ENCODE assay signal across 18 cellular contexts in genomic region chr10:80167471-80167870, GRCh38. TPM values are rescaled to one million over a fixed set of nuclear protein-coding genes. Genes with fewer than 3 reads are reported as not detected.
DNase-seq lines count a peak whose midpoint lies in the region; ATAC-seq, FAIRE-seq and TF ChIP-seq lines count a peak whose summit lies in the region.
"Had no signal": no experiment of that assay in that cellular context is flagged by ENCODE, and none has a peak within 500 bp of the region (broad histone marks: within the 10 kb centered on the region; RNA-seq: fewer than 3 reads in every experiment).

No MANE protein-coding gene starts in this region.

- no peaks in the 10 kb centered on the region for H3K4me1 ChIP-seq in HepG2 (ENCODE audit: insufficient read depth, low read length)
- H3K4me1 ChIP-seq in right lobe of liver: no peaks in the 10 kb centered on the region
- H3K4me1 ChIP-seq in esophagus squamous epithelium: peaks cover 30 to 100% (median 85%) of the 10 kb centered on the region in 3 donors
- peaks cover 23% of the 10 kb centered on the region for H3K4me1 ChIP-seq in prostate gland (replicated peaks)
- H3K4me1 ChIP-seq in vagina: peaks cover 85% of the 10 kb centered on the region
- H3K4me1 ChIP-seq in pancreas: peaks cover 0 to 3% (median 0%) of the 10 kb centered on the region in 3 donors

- H3K36me3 ChIP-seq in HepG2 (replicated peaks in 1 of 2; ENCODE audit: control insufficient read depth in 1 of 2, insufficient read depth in 2 of 2, low read length in 2 of 2) (peaks cover 8 to 31% of the 10 kb centered on the region in 2 experiments; a peak in 4 of 5 replicates), right lobe of liver (peaks cover 0 to 52% (median 6%) of the 10 kb centered on the region in 4 donors), esophagus squamous epithelium (peaks cover 4 to 99% (median 11%) of the 10 kb centered on the region in 3 donors), prostate gland (no peaks in the 10 kb centered on the region), vagina (peaks cover 0 to 29% of the 10 kb centered on the region in 2 donors), pancreas (peaks cover 4 to 43% (median 22%) of the 10 kb centered on the region in 3 donors)

- H3K9me3 ChIP-seq in HepG2 (ENCODE audit: low read length): no peaks in the 10 kb centered on the region
- H3K9me3 ChIP-seq in right lobe of liver: no peaks in the 10 kb centered on the region
- H3K9me3 ChIP-seq in esophagus squamous epithelium: no peaks in the 10 kb centered on the region
- H3K9me3 ChIP-seq in prostate gland: no peaks in the 10 kb centered on the region
- no peaks in the 10 kb centered on the region for H3K9me3 ChIP-seq in vagina
- H3K9me3 ChIP-seq in pancreas: no peaks in the 10 kb centered on the region

- H3K27ac ChIP-seq in HepG2 (ENCODE audit: extremely low read length, insufficient read depth, low read length) (no peak overlapping the region), right lobe of liver (no peak overlapping the region), esophagus squamous epithelium (peak overlapping the region in 3 of 4 donors; percentile 68 to 76 (median 71)), prostate gland (peak overlapping the region; percentile 66 to 89), vagina (peak overlapping the region; percentile 67), pancreas (no peak overlapping the region)
- H3K27ac ChIP-seq: VCaP had no signal

- CTCF ChIA-PET in HepG2 (lab: Yijun Ruan, JAX; ENCODE audit: low intra/inter-chr PET ratio, low total read pairs): no interaction called here

- ATAC-seq in HepG2 (no peak), right lobe of liver (no peak), pancreas (no peak)

- TF ChIP-seq EP300 in HepG2 (IDR thresholded peaks at IDR 0.05; ENCODE audit: low read depth in 2 of 2, low read length in 2 of 2) (no peak), HepG2 (CRISPR knock-in tag; IDR thresholded peaks at IDR 0.05; ENCODE audit: borderline replicate concordance) (no peak)

- 100% methylated on average over 2 of the region's 4 CpGs for WGBS in HepG2 (ENCODE audit: low lambda C conversion rate)
- WGBS in right lobe of liver (ENCODE audit: insufficient coverage, low coverage, low lambda C conversion rate, missing lambda C conversion rate): no CpG with 5 or more reads among the region's 4 CpGs
- WGBS in esophagus squamous epithelium, 2 donors: 81% methylated on average over 4 of the region's 4 CpGs; no CpG with 5 or more reads in 1 of the 2 donors
- 92% methylated on average over 4 of the region's 4 CpGs for WGBS in prostate gland
- WGBS in pancreas, 2 donors: 87 to 89% methylated on average over 4 of the region's 4 CpGs

- TF ChIP-seq RAD21 in HepG2 (CRISPR knock-in tag; IDR thresholded peaks at IDR 0.05): no peak

- no peaks in the 10 kb centered on the region for H3K79me2 ChIP-seq in HepG2 (ENCODE audit: insufficient read depth, low read length)

- H3K4me3 ChIP-seq in HepG2 (replicated peaks in 1 of 3; ENCODE audit: insufficient read depth in 1 of 3, low read depth in 2 of 3, low read length in 3 of 3) (no peak overlapping the region), right lobe of liver (no peak overlapping the region), esophagus squamous epithelium (no peak overlapping the region), prostate gland (no peak overlapping the region), vagina (no peak overlapping the region), pancreas (no peak overlapping the region)

- POLR2A ChIA-PET in HepG2 (lab: Yijun Ruan, JAX): no interaction called here

- FAIRE-seq in HepG2 (lab: Jason Lieb, UNC): no peak
- FAIRE-seq in pancreas (lab: Jason Lieb, UNC): no peak

- no peak overlapping the region for H3K4me2 ChIP-seq in HepG2 (ENCODE audit: low read depth, low read length)

- intact Hi-C loops in HepG2 (cut with micrococcal nuclease; ENCODE audit: unreplicated experiment): no loop called here
- intact Hi-C loops in right lobe of liver (cut with DNase I): no loop called here
- intact Hi-C loops in esophagus squamous epithelium (cut with DNase I): no loop called here
- intact Hi-C loops in prostate gland (cut with DNase I): no loop called here
- intact Hi-C loops in vagina (cut with DNase I): no loop called here
- intact Hi-C loops in pancreas (cut with DNase I): no loop called here

- no peak overlapping the region for H2AFZ ChIP-seq in HepG2 (ENCODE audit: low read length)

- no TSS peak for BruUV-seq in HepG2 (replicated peaks; lab: Mats Ljungman, UMichigan)

- no peak for TF ChIP-seq POLR2A in HepG2 (IDR thresholded peaks at IDR 0.05; ENCODE audit: insufficient read depth in 1 of 2, low read depth in 2 of 2, low read length in 2 of 2)
- TF ChIP-seq POLR2A in right lobe of liver (IDR thresholded peaks at IDR 0.05): no peak
- TF ChIP-seq POLR2A in esophagus squamous epithelium (IDR thresholded peaks at IDR 0.05): no peak
- no peak for TF ChIP-seq POLR2A in prostate gland (IDR thresholded peaks at IDR 0.05)
- TF ChIP-seq POLR2A in vagina (IDR thresholded peaks at IDR 0.05): no peak

- no peak for DNase-seq in HepG2 (ENCODE audit: low spot score)
- no peak for DNase-seq in right lobe of liver
- no peak for DNase-seq in esophagus squamous epithelium (lab: John Stamatoyannopoulos, UW)
- DNase-seq in prostate gland (ENCODE audit: low spot score): no peak
- DNase-seq in vagina (ENCODE audit: extremely low spot score in 2 of 2): no peak
- no peak for DNase-seq in KBM-7
- no peak for DNase-seq in pancreas
- DNase-seq in GM19240 (ENCODE audit: insufficient read length, low spot score): no peak
- DNase-seq: activated CD8-positive, alpha-beta memory T cell treated with anti-CD3 and anti-CD28 coated beads for 24 hours; activated effector memory CD4-positive, alpha-beta T cell treated with Interleukin-2 at 50 U/mL for 16 hours; dermis blood vessel endothelial cell; naive B cell; NCI-H2171; stimulated activated CD4-positive, alpha-beta T cell treated with anti-CD3 and anti-CD28 coated beads, Interleukin-15, amount 100 ng/mL, for 24 hours; T-helper 1 cell had no signal

- H3K27me3 ChIP-seq in HepG2 (ENCODE audit: control insufficient read depth in 1 of 2, insufficient read depth in 2 of 2, low read length in 2 of 2) (no peaks in the 10 kb centered on the region), right lobe of liver (no peaks in the 10 kb centered on the region), esophagus squamous epithelium (no peaks in the 10 kb centered on the region), prostate gland (replicated peaks; ENCODE audit: insufficient read depth) (no peaks in the 10 kb centered on the region), vagina (no peaks in the 10 kb centered on the region), pancreas (no peaks in the 10 kb centered on the region)

- H3K9ac ChIP-seq in HepG2 (ENCODE audit: insufficient read depth, low read depth, low read length): no peak overlapping the region

- TF ChIP-seq CTCF in HepG2 (CRISPR knock-in tag; IDR thresholded peaks at IDR 0.05): no peak
- no peak for TF ChIP-seq CTCF in right lobe of liver (IDR thresholded peaks at IDR 0.05)
- TF ChIP-seq CTCF in esophagus squamous epithelium (IDR thresholded peaks at IDR 0.05): no peak
- no peak for TF ChIP-seq CTCF in prostate gland (IDR thresholded peaks at IDR 0.05)
- TF ChIP-seq CTCF in vagina (IDR thresholded peaks at IDR 0.05): no peak
- TF ChIP-seq CTCF in pancreas (IDR thresholded peaks at IDR 0.05): no peak

- in situ Hi-C loops in HepG2 (cut with HindIII; ENCODE audit: extremely low pct_ligation_motif_present, low pct_unique_long_range_greater_than_20kb) (no loop called here), KBM-7 (cut with MboI; ENCODE audit: low pct_unique_long_range_greater_than_20kb, low sequenced_read_pairs) (no loop called here)

- no peaks in the 10 kb centered on the region for H4K20me1 ChIP-seq in HepG2 (ENCODE audit: insufficient read depth, low read length)

RNA-seq across cellular contexts. Expression of gene PLAC9, which starts 34.9 kb away (rescaled TPM):
- total RNA-seq in HepG2 (2016; rRNA removed; fragmentation: Illumina TruSeq; extraction: Trizol): not detected in 2 replicates
- not detected in 2 replicates for total RNA-seq in HepG2 (2016; cell fraction: cytosol; rRNA removed; fragmentation: Illumina TruSeq; extraction: Trizol; ENCODE audit: low read depth)
- total RNA-seq in HepG2 (2016; cell fraction: insoluble cytoplasmic fraction; rRNA removed; fragmentation: Illumina TruSeq; extraction: Trizol): not detected in 2 replicates
- total RNA-seq in HepG2 (2016; cell fraction: membrane; rRNA removed; fragmentation: Illumina TruSeq; extraction: Trizol): not detected in 2 replicates
- total RNA-seq in HepG2 (2016; cell fraction: nucleus; rRNA removed; fragmentation: Illumina TruSeq; extraction: Trizol): not detected in 2 replicates
- not detected in 2 replicates for polyA plus RNA-seq in HepG2 (2011; rRNA removed)
- not detected in 2 replicates for polyA plus RNA-seq in HepG2 (2011; cell fraction: cytosol; rRNA removed)
- polyA plus RNA-seq in HepG2 (2011; cell fraction: nucleus; rRNA removed): not detected in 2 replicates
- not detected in 2 replicates for polyA plus RNA-seq in HepG2 (2012)
- polyA plus RNA-seq in HepG2 (2016; cell fraction: cytosol; fragmentation: Illumina TruSeq; extraction: Trizol; ENCODE audit: low read depth): not detected in 2 replicates
- not detected in 2 replicates for polyA plus RNA-seq in HepG2 (2016; cell fraction: insoluble cytoplasmic fraction; fragmentation: Illumina TruSeq; extraction: Trizol; ENCODE audit: low read depth)
- polyA plus RNA-seq in HepG2 (2016; cell fraction: membrane; fragmentation: Illumina TruSeq; extraction: Trizol; ENCODE audit: low read depth): not detected in 2 replicates
- not detected in 2 replicates for polyA plus RNA-seq in HepG2 (2016; cell fraction: nucleus; fragmentation: Illumina TruSeq; extraction: Trizol; ENCODE audit: insufficient read depth, low read depth)
- polyA minus RNA-seq in HepG2 (2011; rRNA and poly(A)+ RNA removed; ENCODE audit: low replicate concordance): not detected in 2 replicates
- not detected in 2 replicates for polyA minus RNA-seq in HepG2 (2011; cell fraction: cytosol; rRNA and poly(A)+ RNA removed)
- not detected in 2 replicates for polyA minus RNA-seq in HepG2 (2011; cell fraction: nucleus; rRNA and poly(A)+ RNA removed)
- total RNA-seq in right lobe of liver: 1 to 10 TPM in 4 of 6 experiments, under 1 TPM in 1, not detected in 1; 0.78 to 3.9 (median 2.2) TPM
- 10 to 100 TPM in 1 of 4 donors, 1 to 10 TPM in 3; 2.7 to 22.1 (median 3.0) TPM for total RNA-seq in esophagus squamous epithelium
- total RNA-seq in prostate gland: 10 to 100 TPM in 1 of 2 donors, 1 to 10 TPM in 1; 8.9 to 14.7 TPM
- 61.4 TPM for total RNA-seq in vagina
- 1 to 10 TPM in 4 of 6 donors, under 1 TPM in 2; 0.63 to 6.7 (median 2.8) TPM for total RNA-seq in pancreas
- 10 to 100 TPM in 1 of 2 donors, 1 to 10 TPM in 1; 7.6 to 14.6 TPM for polyA plus RNA-seq in pancreas
- total RNA-seq: epithelial cell of proximal tubule, LHCN-M2 had no signal

RNA-seq across cellular contexts. Expression of gene ANXA11, which starts 37.9 kb away (rescaled TPM):
- total RNA-seq in HepG2 (2016; rRNA removed; fragmentation: Illumina TruSeq; extraction: Trizol) (51.5 and 63.3 TPM in 2 replicates), right lobe of liver (100 to 1,000 TPM in 1 of 6 experiments, 10 to 100 TPM in 5; 41.7 to 100 (median 55.6) TPM), esophagus squamous epithelium (100 to 1,000 TPM; 131 to 243 (median 163) TPM), prostate gland (100 to 1,000 TPM; 158 to 174 TPM), vagina (101 TPM), pancreas (100 to 1,000 TPM in 2 of 6 donors, 10 to 100 TPM in 4; 74.0 to 140 (median 91.8) TPM)
- total RNA-seq in HepG2 (2016; cell fraction: cytosol; rRNA removed; fragmentation: Illumina TruSeq; extraction: Trizol; ENCODE audit: low read depth): 20.4 and 29.6 TPM in 2 replicates
- 51.1 and 56.9 TPM in 2 replicates for total RNA-seq in HepG2 (2016; cell fraction: insoluble cytoplasmic fraction; rRNA removed; fragmentation: Illumina TruSeq; extraction: Trizol)
- 45.4 and 46.0 TPM in 2 replicates for total RNA-seq in HepG2 (2016; cell fraction: membrane; rRNA removed; fragmentation: Illumina TruSeq; extraction: Trizol)
- 31.2 and 33.7 TPM in 2 replicates for total RNA-seq in HepG2 (2016; cell fraction: nucleus; rRNA removed; fragmentation: Illumina TruSeq; extraction: Trizol)
- polyA plus RNA-seq in HepG2 (2011; rRNA removed) (27.4 and 30.6 TPM in 2 replicates), pancreas (100 to 1,000 TPM; 128 to 193 TPM)
- polyA plus RNA-seq in HepG2 (2011; cell fraction: cytosol; rRNA removed): 26.4 and 31.5 TPM in 2 replicates
- polyA plus RNA-seq in HepG2 (2011; cell fraction: nucleus; rRNA removed): 18.5 and 22.7 TPM in 2 replicates
- 57.8 and 76.4 TPM in 2 replicates for polyA plus RNA-seq in HepG2 (2012)
- polyA plus RNA-seq in HepG2 (2016; cell fraction: cytosol; fragmentation: Illumina TruSeq; extraction: Trizol; ENCODE audit: low read depth): 31.6 and 35.2 TPM in 2 replicates
- polyA plus RNA-seq in HepG2 (2016; cell fraction: insoluble cytoplasmic fraction; fragmentation: Illumina TruSeq; extraction: Trizol; ENCODE audit: low read depth): 68.8 and 94.4 TPM in 2 replicates
- polyA plus RNA-seq in HepG2 (2016; cell fraction: membrane; fragmentation: Illumina TruSeq; extraction: Trizol; ENCODE audit: low read depth): 63.5 and 64.4 TPM in 2 replicates
- polyA plus RNA-seq in HepG2 (2016; cell fraction: nucleus; fragmentation: Illumina TruSeq; extraction: Trizol; ENCODE audit: insufficient read depth, low read depth): 58.6 and 69.2 TPM in 2 replicates
- polyA minus RNA-seq in HepG2 (2011; rRNA and poly(A)+ RNA removed; ENCODE audit: low replicate concordance): 42.5 and 107 TPM in 2 replicates
- polyA minus RNA-seq in HepG2 (2011; cell fraction: cytosol; rRNA and poly(A)+ RNA removed): 19.4 and 27.8 TPM in 2 replicates
- polyA minus RNA-seq in HepG2 (2011; cell fraction: nucleus; rRNA and poly(A)+ RNA removed): 20.3 and 20.9 TPM in 2 replicates

Comparison
In these comparisons a context has a peak if more than half of its experiments do, and no peak if none do; other contexts are left out.
1. H3K27ac ChIP-seq: peak in esophagus squamous epithelium (3 of 4), prostate gland (2 of 2) and vagina (single experiment); none in HepG2 (single experiment), right lobe of liver (0 of 3) and pancreas (0 of 4).